Comparison of ENCODE assay signal across 8 cellular contexts in the genomic region with DNA sequence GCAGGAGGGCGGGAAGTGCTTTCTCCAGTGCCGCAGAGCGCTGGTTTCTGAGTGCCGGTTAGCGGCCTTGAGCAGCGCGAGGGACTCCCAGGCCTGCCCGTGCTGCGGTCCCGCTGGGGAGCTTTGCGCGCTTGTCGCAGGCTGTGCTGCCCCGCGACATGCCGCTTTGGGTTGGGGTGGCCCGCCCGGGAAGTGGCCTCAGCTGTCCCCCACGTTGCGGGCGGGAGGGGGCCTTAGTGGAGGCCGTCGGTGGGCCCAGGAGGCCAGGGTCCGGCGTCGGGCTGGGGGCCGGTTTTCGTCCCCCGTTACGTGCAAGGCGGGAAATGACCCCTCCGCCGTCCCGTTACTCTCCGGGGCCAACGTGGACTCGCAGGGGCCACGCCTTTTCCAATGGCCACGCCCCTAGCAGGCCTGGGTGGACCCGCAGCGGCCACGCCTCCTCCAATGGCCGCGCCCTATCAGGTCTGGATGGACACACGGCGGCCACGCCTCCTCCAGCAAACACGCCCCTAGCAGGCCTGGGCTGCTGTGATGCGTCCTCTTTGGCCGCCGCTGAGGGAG. TPM values are rescaled to one million over a fixed set of nuclear protein-coding genes. Genes with fewer than 3 reads are reported as not detected.
DNase-seq lines count a peak whose midpoint lies in the region; ATAC-seq and TF ChIP-seq lines count a peak whose summit lies in the region.

No MANE protein-coding gene starts in this region.

- H3F3A ChIP-seq in neural progenitor cell (ENCODE audit: low read depth), result peaks cover 12% of the 10 kb centered on the region

- peak overlapping the region; percentile 98 for H3K27ac ChIP-seq in DND-41 (ENCODE audit: low read length)
- peak overlapping the region; percentile 96 for H3K27ac ChIP-seq in SJCRH30
- no peak overlapping the region for H3K27ac ChIP-seq in foreskin keratinocyte
- H3K27ac ChIP-seq in neural progenitor cell, result peak overlapping the region; percentile 68
- peak overlapping the region; percentile 90 for H3K27ac ChIP-seq in stomach smooth muscle (ENCODE audit: low read length)

- peak overlapping the region; percentile 94 for H3K9ac ChIP-seq in DND-41 (ENCODE audit: low read depth, low read length)
- no peak overlapping the region for H3K9ac ChIP-seq in neural progenitor cell
- H3K9ac ChIP-seq in stomach smooth muscle (ENCODE audit: low read length in 2 of 2), result peak overlapping the region; percentile 80 to 87

- H3K36me3 Mint-ChIP-seq in neural progenitor cell, result peaks cover 19% of the 10 kb centered on the region

- DNase-seq in DND-41, result no peak
- DNase-seq in KG1 (lab: John Stamatoyannopoulos, UW), result peak; percentile 90
- peak; percentile 98 to 99 for DNase-seq in SJCRH30
- peak; percentile 91 for DNase-seq in activated naive CD4-positive, alpha-beta T cell treated with Interleukin-2 at 50 U/mL for 16 hours
- DNase-seq in foreskin keratinocyte, result peak; percentile 80 to 90
- DNase-seq in neural progenitor cell (ENCODE audit: low spot score), result peak; percentile 99

- H3K4me1 Mint-ChIP-seq in neural progenitor cell, result peaks cover 29% of the 10 kb centered on the region

- H3K9me3 Mint-ChIP-seq in neural progenitor cell, result peaks cover 15% of the 10 kb centered on the region

- H3K4me1 ChIP-seq in DND-41 (ENCODE audit: insufficient read depth, low read length) (peaks cover 68% of the 10 kb centered on the region), SJCRH30 (peaks cover 25% of the 10 kb centered on the region), foreskin keratinocyte (peaks cover 6% of the 10 kb centered on the region), neural progenitor cell (peaks cover 20% of the 10 kb centered on the region), stomach smooth muscle (ENCODE audit: control insufficient read depth, insufficient read depth, low read length) (peaks cover 11% of the 10 kb centered on the region)

- peaks cover 13% of the 10 kb centered on the region for H3K36me3 ChIP-seq in DND-41 (ENCODE audit: insufficient read depth, low read length)
- 0 out of 2 replicates have a peak, but pooled peaks cover 10% of the 10 kb centered on the region for H3K36me3 ChIP-seq in SJCRH30
- H3K36me3 ChIP-seq in neural progenitor cell, result peaks cover 4% of the 10 kb centered on the region
- H3K36me3 ChIP-seq in stomach smooth muscle (ENCODE audit: control insufficient read depth in 2 of 2, insufficient read depth in 2 of 2, low read length in 2 of 2), result peaks cover 0 to 2% of the 10 kb centered on the region in 2 donors

- H2AFZ ChIP-seq in DND-41 (ENCODE audit: low read depth, low read length) (peak overlapping the region; percentile 94), neural progenitor cell (replicated peaks) (peak overlapping the region; percentile 96)

- peaks cover 5% of the 10 kb centered on the region for H3K9me3 ChIP-seq in DND-41 (ENCODE audit: insufficient read depth, low read length, severe bottlenecking)
- H3K9me3 ChIP-seq in SJCRH30 (replicated peaks), result peaks cover 8% of the 10 kb centered on the region; the same call in 1 of the 2 replicates
- H3K9me3 ChIP-seq in neural progenitor cell (ENCODE audit: low read depth), result peaks cover 5% of the 10 kb centered on the region
- H3K9me3 ChIP-seq in stomach smooth muscle (ENCODE audit: control insufficient read depth in 2 of 2, low read length in 2 of 2), result peaks cover 0 to 7% of the 10 kb centered on the region in 2 donors

- H3K4me2 ChIP-seq in DND-41 (ENCODE audit: insufficient read depth, low read length) (peak overlapping the region; percentile 100), neural progenitor cell (peak overlapping the region; percentile 83)

- H3K27me3 Mint-ChIP-seq in neural progenitor cell (ENCODE audit: insufficient read depth, low read depth), result peaks cover 14% of the 10 kb centered on the region

- H3K4me3 ChIP-seq in DND-41 (ENCODE audit: low read depth in 1 of 2, low read length in 2 of 2) (peak overlapping the region; percentile 15 to 96; a peak in 3 of 4 replicates), SJCRH30 (peak overlapping the region; percentile 79), neural progenitor cell (peak overlapping the region; percentile 79), stomach smooth muscle (ENCODE audit: low read length in 2 of 2) (peak overlapping the region; percentile 89 to 93)

- peaks cover 14% of the 10 kb centered on the region for H4K20me1 ChIP-seq in DND-41 (ENCODE audit: insufficient read depth, low read length)
- peaks cover 7% of the 10 kb centered on the region for H4K20me1 ChIP-seq in neural progenitor cell (ENCODE audit: low read depth)

- no peak for ATAC-seq in DND-41 (ENCODE audit: insufficient read depth, low read depth)
- peak; percentile 51 for ATAC-seq in GM21737 (IDR thresholded peaks at IDR 0.05; ENCODE audit: unreplicated experiment)
- peak; percentile 76 for ATAC-seq in foreskin keratinocyte

- TF ChIP-seq CTCF in DND-41 (IDR thresholded peaks at IDR 0.05; ENCODE audit: borderline replicate concordance, extremely low read depth, low read length, poor library complexity, severe bottlenecking) (no peak), foreskin keratinocyte (conservative IDR thresholded peaks at IDR 0.05) (no peak), neural progenitor cell (IDR thresholded peaks at IDR 0.05) (no peak)

- H3K27me3 ChIP-seq in DND-41 (ENCODE audit: insufficient read depth, low read length, poor library complexity), result no peaks in the 10 kb centered on the region
- H3K27me3 ChIP-seq in SJCRH30, result no peaks in the 10 kb centered on the region
- no peaks in the 10 kb centered on the region for H3K27me3 ChIP-seq in foreskin keratinocyte
- H3K27me3 ChIP-seq in neural progenitor cell, result no peaks in the 10 kb centered on the region
- H3K27me3 ChIP-seq in stomach smooth muscle (ENCODE audit: control insufficient read depth in 1 of 2, insufficient read depth in 2 of 2, low read length in 2 of 2), result no peaks in the 10 kb centered on the region

- H3K79me2 ChIP-seq in DND-41 (ENCODE audit: insufficient read depth, low read length), result peaks cover 40% of the 10 kb centered on the region
- H3K79me2 ChIP-seq in neural progenitor cell (ENCODE audit: low read depth), result peaks cover 38% of the 10 kb centered on the region

- H3K27ac Mint-ChIP-seq in neural progenitor cell, result peak overlapping the region; percentile 100

- peak overlapping the region; percentile 97 for H3K4me3 Mint-ChIP-seq in neural progenitor cell

RNA-seq across cellular contexts. Expression of gene C1orf174, which starts 1.0 kb away (rescaled TPM):
- 55.0 and 59.2 TPM in 2 replicates for total RNA-seq in SJCRH30 (2014; rRNA removed; shearing (Covaris generic))
- total RNA-seq in foreskin keratinocyte (35.7 and 41.1 TPM in 2 replicates), neural progenitor cell (ENCODE audit: low replicate concordance) (31.3 and 36.5 TPM in 2 replicates)
- polyA plus RNA-seq in foreskin keratinocyte, result 27.5 and 32.8 TPM in 2 replicates

RNA-seq across cellular contexts. Expression of gene DFFB, which starts 43.8 kb away (rescaled TPM):
- total RNA-seq in SJCRH30 (2014; rRNA removed; shearing (Covaris generic)), result 5.6 and 6.4 TPM in 2 replicates
- total RNA-seq in foreskin keratinocyte (4.7 and 5.9 TPM in 2 replicates), neural progenitor cell (ENCODE audit: low replicate concordance) (4.8 and 9.0 TPM in 2 replicates)
- 3.9 and 4.3 TPM in 2 replicates for polyA plus RNA-seq in foreskin keratinocyte

RNA-seq across cellular contexts. Expression of gene CEP104, which starts 44.0 kb away (rescaled TPM):
- 30.5 and 35.1 TPM in 2 replicates for total RNA-seq in SJCRH30 (2014; rRNA removed; shearing (Covaris generic))
- total RNA-seq in foreskin keratinocyte, result 24.3 and 25.0 TPM in 2 replicates
- polyA plus RNA-seq in foreskin keratinocyte, result 16.5 and 17.7 TPM in 2 replicates
- 12.9 and 13.2 TPM in 2 replicates for total RNA-seq in neural progenitor cell (ENCODE audit: low replicate concordance)
